In genomic region chr13:59861676-59862075, GRCh38 we compare ENCODE assay signal across 23 cellular contexts.
"Had no signal": no experiment of that assay in that cellular context is flagged by ENCODE, and none has a peak within 500 bp of the region (broad histone marks: within the 10 kb centered on the region; RNA-seq: fewer than 3 reads in every experiment).

No MANE protein-coding gene starts in this region.

- H3K4me3 ChIP-seq: coronary artery, ovary, prostate gland, tibial artery had no signal

- DNase-seq: activated B cell treated with CpG ODN at 0.5 μM for 24 hours; activated CD4-positive, alpha-beta T cell treated with anti-CD3 and anti-CD28 coated beads for 36 hours; activated CD4-positive, alpha-beta T cell treated with anti-CD3 and anti-CD28 coated beads, Interleukin-2, amount 50 U/mL, for 4 hours; activated CD8-positive, alpha-beta memory T cell treated with anti-CD3 and anti-CD28 coated beads for 24 hours; activated CD8-positive, alpha-beta memory T cell treated with anti-CD3 and anti-CD28 coated beads, Interleukin-2, amount 50 U/mL, for 4 hours; activated naive CD4-positive, alpha-beta T cell; activated naive CD8-positive, alpha-beta T cell treated with anti-CD3 and anti-CD28 coated beads for 36 hours; activated T-cell treated with anti-CD3 and anti-CD28 coated beads, Interleukin-2, amount 50 U/mL, for 24 hours; erythroblast; foreskin keratinocyte; hippocampal formation; left ventricle myocardium superior; ovary; right cardiac atrium; stimulated activated CD4-positive, alpha-beta T cell treated with anti-CD3 and anti-CD28 coated beads, Interleukin-1b, Interleukin-23, amount 100 ng/mL, for 48 hours; stimulated activated naive CD8-positive, alpha-beta T cell treated with anti-CD3 and anti-CD28 coated beads, Interleukin-15, amount 100 ng/mL, for 72 hours; tibial artery had no signal

- ATAC-seq: activated CD4-positive, alpha-beta T cell treated with anti-CD3 and anti-CD28 coated beads for 36 hours; foreskin keratinocyte; left ventricle myocardium superior; right cardiac atrium; stimulated activated naive CD8-positive, alpha-beta T cell treated with anti-CD3 and anti-CD28 coated beads, Interleukin-15, amount 100 ng/mL, for 72 hours had no signal

- H3K4me3 Mint-ChIP-seq: activated B cell treated with CpG ODN at 0.5 μM for 24 hours; activated CD4-positive, alpha-beta T cell treated with anti-CD3 and anti-CD28 coated beads for 36 hours; activated naive CD8-positive, alpha-beta T cell treated with anti-CD3 and anti-CD28 coated beads for 36 hours; activated T-cell treated with anti-CD3 and anti-CD28 coated beads, Interleukin-2, amount 50 U/mL, for 24 hours; central memory CD8-positive, alpha-beta T cell; nephron; stimulated activated naive CD8-positive, alpha-beta T cell treated with anti-CD3 and anti-CD28 coated beads, Interleukin-15, amount 100 ng/mL, for 72 hours; T-helper 1 cell treated with Interleukin-12 subunit alpha and Interleukin-12 subunit beta and Interleukin-4 antibody, amounts not matched to agents 30 μg/mL and 1 μg/mL, for 36 hours had no signal

- H3K4me1 Mint-ChIP-seq: activated B cell treated with CpG ODN at 0.5 μM for 24 hours; activated CD4-positive, alpha-beta T cell treated with anti-CD3 and anti-CD28 coated beads for 36 hours; activated naive CD8-positive, alpha-beta T cell treated with anti-CD3 and anti-CD28 coated beads for 36 hours; central memory CD8-positive, alpha-beta T cell; nephron; stimulated activated naive CD8-positive, alpha-beta T cell treated with anti-CD3 and anti-CD28 coated beads, Interleukin-15, amount 100 ng/mL, for 72 hours had no signal

- H3K9me3 Mint-ChIP-seq: activated B cell treated with CpG ODN at 0.5 μM for 24 hours; activated naive CD8-positive, alpha-beta T cell treated with anti-CD3 and anti-CD28 coated beads for 36 hours; activated T-cell treated with anti-CD3 and anti-CD28 coated beads, Interleukin-2, amount 50 U/mL, for 24 hours; activated T-helper 2 cell treated with anti-CD3 and anti-CD28 coated beads, Interferon-gamma antibody, Interleukin-2, Interleukin-4, amounts not matched to agents 10 μg/mL and 5 μg/mL and 100 μg/mL, durations not matched to agents 14 hours and 24 hours and 36 hours; central memory CD8-positive, alpha-beta T cell; nephron; stimulated activated naive CD8-positive, alpha-beta T cell treated with anti-CD3 and anti-CD28 coated beads, Interleukin-15, amount 100 ng/mL, for 72 hours; T-helper 1 cell treated with Interleukin-12 subunit alpha and Interleukin-12 subunit beta and Interleukin-4 antibody, amounts not matched to agents 30 μg/mL and 1 μg/mL, for 36 hours had no signal

- H3K27me3 Mint-ChIP-seq: activated B cell treated with CpG ODN at 0.5 μM for 24 hours; activated CD4-positive, alpha-beta T cell treated with anti-CD3 and anti-CD28 coated beads for 36 hours; activated naive CD8-positive, alpha-beta T cell treated with anti-CD3 and anti-CD28 coated beads for 36 hours; activated T-cell treated with anti-CD3 and anti-CD28 coated beads, Interleukin-2, amount 50 U/mL, for 24 hours; central memory CD8-positive, alpha-beta T cell; stimulated activated naive CD8-positive, alpha-beta T cell treated with anti-CD3 and anti-CD28 coated beads, Interleukin-15, amount 100 ng/mL, for 72 hours had no signal

- H3K27ac Mint-ChIP-seq: activated B cell treated with CpG ODN at 0.5 μM for 24 hours; activated CD4-positive, alpha-beta T cell treated with anti-CD3 and anti-CD28 coated beads for 36 hours; activated naive CD8-positive, alpha-beta T cell treated with anti-CD3 and anti-CD28 coated beads for 36 hours; activated T-cell treated with anti-CD3 and anti-CD28 coated beads, Interleukin-2, amount 50 U/mL, for 24 hours; activated T-helper 2 cell treated with anti-CD3 and anti-CD28 coated beads, Interferon-gamma antibody, Interleukin-2, Interleukin-4, amounts not matched to agents 10 μg/mL and 5 μg/mL and 100 μg/mL, durations not matched to agents 14 hours and 24 hours and 36 hours; nephron; stimulated activated naive CD8-positive, alpha-beta T cell treated with anti-CD3 and anti-CD28 coated beads, Interleukin-15, amount 100 ng/mL, for 72 hours; T-helper 1 cell treated with Interleukin-12 subunit alpha and Interleukin-12 subunit beta and Interleukin-4 antibody, amounts not matched to agents 30 μg/mL and 1 μg/mL, for 36 hours had no signal
